2 cellular contexts compared by ENCODE assay signal in genomic region chr1:152219438-152219837, GRCh38. TPM values are rescaled to one million over a fixed set of nuclear protein-coding genes. Genes with fewer than 3 reads are reported as not detected.
"Had no signal": no experiment of that assay in that cellular context is flagged by ENCODE, and none has a peak within 500 bp of the region (broad histone marks: within the 10 kb centered on the region; RNA-seq: fewer than 3 reads in every experiment).

No MANE protein-coding gene starts in this region.

RNA-seq across cellular contexts. Expression of gene HRNR, which starts 4.6 kb away (rescaled TPM):
- total RNA-seq: G401, GM12878 had no signal
- polyA plus RNA-seq: GM12878 had no signal
